10 cellular contexts compared by ENCODE assay signal in genomic region chr1:157735991-157736390, GRCh38. TPM values are rescaled to one million over a fixed set of nuclear protein-coding genes. Genes with fewer than 3 reads are reported as not detected.
"Had no signal": no experiment of that assay in that cellular context is flagged by ENCODE, and none has a peak within 500 bp of the region (broad histone marks: within the 10 kb centered on the region; RNA-seq: fewer than 3 reads in every experiment).

No MANE protein-coding gene starts in this region.

RNA-seq across cellular contexts. Expression of gene FCRL3, which starts 35.4 kb away (rescaled TPM):
- total RNA-seq: body of pancreas, dermis microvascular lymphatic vessel endothelial cell, endothelial cell of umbilical vein, fibroblast of lung, fibroblast of villous mesenchyme, glomerular endothelial cell, WTC11 had no signal
- polyA plus RNA-seq: endothelial cell of umbilical vein, fibroblast of lung had no signal

RNA-seq across cellular contexts. Expression of gene FCRL2, which starts 40.9 kb away (rescaled TPM):
- total RNA-seq: activated CD8-positive, alpha-beta T cell treated with anti-CD3 and anti-CD28 coated beads for 36 hours; activated T-helper 17 cell treated with anti-CD3 and anti-CD28 coated beads, Interleukin-2, amount 50 U/mL, for 72 hours; body of pancreas; dermis microvascular lymphatic vessel endothelial cell; endothelial cell of umbilical vein; fibroblast of lung; fibroblast of villous mesenchyme; glomerular endothelial cell; T-helper 2 cell treated with Interferon-gamma antibody and Interleukin-4, amounts not matched to agents 100 ng/mL and 5 ng/mL, for 36 hours; WTC11 had no signal
- polyA plus RNA-seq: endothelial cell of umbilical vein, fibroblast of lung had no signal
